Comparison of ENCODE assay signal across 1 cellular context in genomic region chr16:85929259-85929704, GRCh38.
A peak's percentile ranks its signal among the peaks of the same experiment; 100 is the strongest.
TF ChIP-seq lines count a peak whose summit lies in the region.

No MANE protein-coding gene starts in this region.

TF ChIP-seq in HepG2, 621 proteins besides CTCF, POLR2A, EP300 and RAD21 (continued from another document):
- TF ChIP-seq AFF4 (CRISPR knock-in tag; IDR thresholded peaks at IDR 0.05): no peak
- no peak for TF ChIP-seq PHF20 (CRISPR knock-in tag; IDR thresholded peaks at IDR 0.05)
- TF ChIP-seq FOXO4 (CRISPR knock-in tag; conservative IDR thresholded peaks at IDR 0.05): no peak
- TF ChIP-seq NFYB (CRISPR knock-in tag; IDR thresholded peaks at IDR 0.05): peak; percentile 31; the same call in 1 of the 2 replicates
- TF ChIP-seq KLF12 (CRISPR knock-in tag; IDR thresholded peaks at IDR 0.05; ENCODE audit: borderline replicate concordance): no peak
- no peak for TF ChIP-seq NAIF1 (CRISPR knock-in tag; IDR thresholded peaks at IDR 0.05; ENCODE audit: borderline replicate concordance)
- TF ChIP-seq TFAP4 (IDR thresholded peaks at IDR 0.05; ENCODE audit: borderline replicate concordance, low read depth): peak; percentile 30; the same call in 1 of the 2 replicates
- TF ChIP-seq KDM3A (CRISPR knock-in tag; IDR thresholded peaks at IDR 0.05; ENCODE audit: low read depth): no peak
